ENCODE assay signal across 9 cellular contexts in the genomic region with DNA sequence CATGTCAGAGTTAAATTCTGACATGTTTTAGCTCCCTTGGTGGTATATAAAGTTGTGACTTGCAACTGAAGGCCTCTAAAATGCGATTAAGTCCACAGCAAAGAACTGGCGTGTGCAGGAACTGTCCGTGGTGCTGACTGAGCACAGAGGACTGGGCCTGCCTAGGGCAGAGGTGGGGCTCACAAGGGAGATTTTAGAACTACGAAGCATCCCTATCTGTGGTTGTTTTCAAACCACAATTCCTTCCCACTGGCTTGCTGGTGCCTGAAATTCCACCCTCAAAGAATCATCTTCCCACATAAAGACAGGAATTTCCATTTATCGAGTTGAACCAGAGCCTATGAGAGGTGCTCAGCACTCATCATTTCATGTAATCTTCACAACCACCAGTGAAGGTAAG. TPM values are rescaled to one million over a fixed set of nuclear protein-coding genes. Genes with fewer than 3 reads are reported as not detected.
A peak's percentile ranks its signal among the peaks of the same experiment; 100 is the strongest.
DNase-seq lines count a peak whose midpoint lies in the region; FAIRE-seq and TF ChIP-seq lines count a peak whose summit lies in the region.
"Had no signal": no experiment of that assay in that cellular context is flagged by ENCODE, and none has a peak within 500 bp of the region (broad histone marks: within the 10 kb centered on the region; RNA-seq: fewer than 3 reads in every experiment).

No MANE protein-coding gene starts in this region.

- BruUV-seq in Caco-2 (replicated peaks; lab: Mats Ljungman, UMichigan) = no TSS peak

- DNase-seq in Caco-2 (peak; percentile 76 to 88), LHCN-M2 (ENCODE audit: low read depth) (peak; percentile 36), kidney epithelial cell (ENCODE audit: low read depth) (peak; percentile 18), urothelium cell line (ENCODE audit: low spot score) (peak; percentile 82), posterior cingulate gyrus (no peak), hippocampal formation (lab: John Stamatoyannopoulos, UW) (no peak), NCI-H2196 treated with DMSO at 0.1 percent for 48 hours (lab: John Stamatoyannopoulos, UW; ENCODE audit: unreplicated experiment) (no peak)
- peak; percentile 29 for DNase-seq in activated naive CD4-positive, alpha-beta T cell treated with Interleukin-2 at 50 U/mL for 16 hours

- no peaks in the 10 kb centered on the region for H3K4me1 Mint-ChIP-seq in Caco-2 (ENCODE audit: low read depth, unreplicated experiment)

- intact Hi-C loops in Caco-2 (cut with micrococcal nuclease; ENCODE audit: unreplicated experiment) (no loop called here), posterior cingulate gyrus (cut with DNase I) (no loop called here)

- no peaks in the 10 kb centered on the region for H3K9me3 Mint-ChIP-seq in Caco-2 (ENCODE audit: unreplicated experiment)

- POLR2A ChIA-PET in Caco-2 (lab: Charles Lee) = no interaction called here

- peaks cover 4% of the 10 kb centered on the region; the same call in 1 of the 2 replicates for H3K9me3 ChIP-seq in Caco-2

- H3K27me3 ChIP-seq in Caco-2 (replicated peaks; ENCODE audit: control insufficient read depth, insufficient read depth, low read length) (no peaks in the 10 kb centered on the region), kidney epithelial cell (ENCODE audit: control insufficient read depth, insufficient read depth, low read length) (no peaks in the 10 kb centered on the region)

- peak; percentile 69 for FAIRE-seq in urothelium cell line (lab: Jason Lieb, UNC)

- H3K4me3 Mint-ChIP-seq in Caco-2 (ENCODE audit: unreplicated experiment) = no peak overlapping the region
- H3K4me3 Mint-ChIP-seq: activated naive CD8-positive, alpha-beta T cell had no signal

- no peaks in the 10 kb centered on the region for H3K36me3 ChIP-seq in Caco-2 (ENCODE audit: control insufficient read depth, insufficient read depth, low read length)
- H3K36me3 ChIP-seq in kidney epithelial cell (ENCODE audit: control insufficient read depth, insufficient read depth, low read length) = no peaks in the 10 kb centered on the region

- no peaks in the 10 kb centered on the region for H3K4me1 ChIP-seq in Caco-2

- H3K27ac Mint-ChIP-seq in Caco-2 (ENCODE audit: unreplicated experiment) = no peak overlapping the region
- H3K27ac Mint-ChIP-seq: activated naive CD8-positive, alpha-beta T cell had no signal

- H3K4me3 ChIP-seq in Caco-2 (ENCODE audit: low read depth, low read length) (no peak overlapping the region), kidney epithelial cell (ENCODE audit: low read depth, low read length) (no peak overlapping the region)

- H3K36me3 Mint-ChIP-seq in Caco-2 (ENCODE audit: insufficient read depth, unreplicated experiment) = no peaks in the 10 kb centered on the region
- H3K36me3 Mint-ChIP-seq: activated naive CD8-positive, alpha-beta T cell had no signal

- TF ChIP-seq CTCF in Caco-2 (IDR thresholded peaks at IDR 0.05; ENCODE audit: insufficient read depth in 1 of 2, low read depth in 1 of 2, low read length in 1 of 2, severe bottlenecking in 1 of 2, unreplicated experiment in 1 of 2) (no peak), kidney epithelial cell (IDR thresholded peaks at IDR 0.05; ENCODE audit: insufficient read depth, low read length, poor library complexity, severe bottlenecking) (no peak)

- CTCF ChIA-PET in Caco-2 (lab: Charles Lee) = no interaction called here

- H3K27me3 Mint-ChIP-seq in Caco-2 (ENCODE audit: insufficient read depth, unreplicated experiment) = peaks cover 9% of the 10 kb centered on the region

RNA-seq across cellular contexts. Expression of a gene that starts 30.1 kb away (rescaled TPM):
- total RNA-seq in Caco-2 (2022) (7.8 and 9.0 TPM in 2 replicates), LHCN-M2 (2014; rRNA removed) (not detected in 2 replicates), kidney epithelial cell (not detected in 2 replicates)
- polyA plus RNA-seq in LHCN-M2 (2012) = not detected

RNA-seq across cellular contexts. Expression of a gene that starts 34.6 kb away (rescaled TPM):
- total RNA-seq in Caco-2 (2022) (2.9 and 3.4 TPM in 2 replicates), LHCN-M2 (2014; rRNA removed) (not detected in 2 replicates), kidney epithelial cell (2.5 and 2.8 TPM in 2 replicates)
- polyA plus RNA-seq in LHCN-M2 (2012) = not detected

Comparison
In these comparisons a context has a peak if more than half of its experiments do, and no peak if none do; other contexts are left out.
1. DNase-seq: peak in Caco-2 (2 of 2), LHCN-M2 (single experiment), activated naive CD4-positive, alpha-beta T cell treated with Interleukin-2 at 50 U/mL for 16 hours (single experiment), kidney epithelial cell (single experiment) and urothelium cell line (single experiment); none in posterior cingulate gyrus (0 of 10), hippocampal formation (0 of 2) and NCI-H2196 treated with DMSO at 0.1 percent for 48 hours (single experiment).